In genomic region chr1:212699104-212699838, GRCh38 we compare ENCODE assay signal across 1 cellular context.
TF ChIP-seq lines count a peak whose summit lies in the region.

No MANE protein-coding gene starts in this region.

TF ChIP-seq in HepG2, 621 proteins besides CTCF, POLR2A, EP300 and RAD21 (continued from another document and continues in another):
- TF ChIP-seq ARID4A (CRISPR knock-in tag; IDR thresholded peaks at IDR 0.05; ENCODE audit: borderline replicate concordance) = no peak; the same call in 1 of the 2 replicates
- peak; percentile 47; the same call in 1 of the 2 replicates for TF ChIP-seq KDM3A (CRISPR knock-in tag; IDR thresholded peaks at IDR 0.05; ENCODE audit: low read depth)
- 0 out of 2 replicates have a peak, but pooled peaks have one; percentile 13 for TF ChIP-seq ZBTB4 (CRISPR knock-in tag; IDR thresholded peaks at IDR 0.05; ENCODE audit: borderline replicate concordance)
- TF ChIP-seq KMT2A (CRISPR knock-in tag; IDR thresholded peaks at IDR 0.05) = no peak
- TF ChIP-seq ZNF331 (CRISPR knock-in tag; IDR thresholded peaks at IDR 0.05) = no peak
- 0 out of 2 replicates have a peak, but pooled peaks have one; percentile 19 for TF ChIP-seq RFXAP (CRISPR knock-in tag; IDR thresholded peaks at IDR 0.05; ENCODE audit: borderline replicate concordance)
- TF ChIP-seq ZNF589 (CRISPR knock-in tag; conservative IDR thresholded peaks at IDR 0.05) = no peak
- peak; percentile 23; the same call in 1 of the 2 replicates for TF ChIP-seq ELF3 (CRISPR knock-in tag; IDR thresholded peaks at IDR 0.05)
- peak; percentile 64; the same call in 1 of the 2 replicates for TF ChIP-seq HDAC1 (CRISPR knock-in tag; IDR thresholded peaks at IDR 0.05)
- 0 out of 2 replicates have a peak, but pooled peaks have one; percentile 17 for TF ChIP-seq ZSCAN21 (CRISPR knock-in tag; IDR thresholded peaks at IDR 0.05; ENCODE audit: borderline replicate concordance)
- no peak for TF ChIP-seq HDAC2 (CRISPR knock-in tag; IDR thresholded peaks at IDR 0.05)
- peak; percentile 60 for TF ChIP-seq UBTF (CRISPR knock-in tag; IDR thresholded peaks at IDR 0.05)
- TF ChIP-seq RFX3 (CRISPR knock-in tag; IDR thresholded peaks at IDR 0.05) = peak; percentile 62
- TF ChIP-seq MAX (IDR thresholded peaks at IDR 0.05) = peak; percentile 84
- peak; percentile 65 for TF ChIP-seq TBX2 (CRISPR knock-in tag; IDR thresholded peaks at IDR 0.05; ENCODE audit: borderline replicate concordance)
- TF ChIP-seq ZNF800 (CRISPR knock-in tag; IDR thresholded peaks at IDR 0.05) = peak; percentile 88
- TF ChIP-seq SALL1 (CRISPR knock-in tag; IDR thresholded peaks at IDR 0.05) = peak; percentile 50; the same call in 1 of the 2 replicates
- peak; percentile 76 for TF ChIP-seq BHLHE40 (IDR thresholded peaks at IDR 0.05; ENCODE audit: low read length)
- TF ChIP-seq ZNF12 (CRISPR knock-in tag; IDR thresholded peaks at IDR 0.05) = no peak
- peak; percentile 50; the same call in 1 of the 2 replicates for TF ChIP-seq ZNF891 (CRISPR knock-in tag; IDR thresholded peaks at IDR 0.05)
- TF ChIP-seq DZIP1 (CRISPR knock-in tag; IDR thresholded peaks at IDR 0.05) = 0 out of 2 replicates have a peak, but pooled peaks have one; percentile 44
- peak; percentile 49; the same call in 1 of the 2 replicates for TF ChIP-seq NFKB2 (CRISPR knock-in tag; IDR thresholded peaks at IDR 0.05; ENCODE audit: borderline replicate concordance)
- TF ChIP-seq FOXC1 (CRISPR knock-in tag; IDR thresholded peaks at IDR 0.05; ENCODE audit: borderline replicate concordance) = 0 out of 2 replicates have a peak, but pooled peaks have one; percentile 41
- TF ChIP-seq RFX1 (IDR thresholded peaks at IDR 0.05) = peak; percentile 40; the same call in 1 of the 2 replicates
- TF ChIP-seq ATF4 (CRISPR knock-in tag; IDR thresholded peaks at IDR 0.05) = peak in 1 of 2 experiments; percentile 16; a peak in 1 of 4 replicates
- peak; percentile 60 for TF ChIP-seq DBP (CRISPR knock-in tag; IDR thresholded peaks at IDR 0.05; ENCODE audit: not compliant biosample characterization)
- TF ChIP-seq KAT8 (CRISPR knock-in tag; IDR thresholded peaks at IDR 0.05) = no peak
- peak; percentile 37; the same call in 1 of the 2 replicates for TF ChIP-seq ZNF790 (CRISPR knock-in tag; IDR thresholded peaks at IDR 0.05; ENCODE audit: borderline replicate concordance)
- TF ChIP-seq MTA1 (CRISPR knock-in tag; IDR thresholded peaks at IDR 0.05; ENCODE audit: borderline replicate concordance) = peak; percentile 22; the same call in 1 of the 2 replicates
- TF ChIP-seq ZBTB21 (CRISPR knock-in tag; IDR thresholded peaks at IDR 0.05) = no peak
- TF ChIP-seq MTERF4 (CRISPR knock-in tag; IDR thresholded peaks at IDR 0.05) = peak; percentile 87; the same call in 1 of the 2 replicates
- TF ChIP-seq ZNF777 (CRISPR knock-in tag; IDR thresholded peaks at IDR 0.05) = peak; percentile 77
- TF ChIP-seq YEATS4 (CRISPR knock-in tag; IDR thresholded peaks at IDR 0.05; ENCODE audit: borderline replicate concordance) = peak; percentile 50; the same call in 1 of the 2 replicates
- TF ChIP-seq ZNF280B (CRISPR knock-in tag; IDR thresholded peaks at IDR 0.05; ENCODE audit: borderline replicate concordance) = peak; percentile 44; the same call in 1 of the 2 replicates
- 0 out of 2 replicates have a peak, but pooled peaks have one; percentile 33 for TF ChIP-seq ZFY (CRISPR knock-in tag; IDR thresholded peaks at IDR 0.05)
- TF ChIP-seq E2F2 (CRISPR knock-in tag; IDR thresholded peaks at IDR 0.05; ENCODE audit: borderline replicate concordance) = no peak
